ENCODE assay signal across 8 cellular contexts in genomic region chr14:75277000-75277795, GRCh38. TPM values are rescaled to one million over a fixed set of nuclear protein-coding genes. Genes with fewer than 3 reads are reported as not detected.
DNase-seq lines count a peak whose midpoint lies in the region; ATAC-seq and TF ChIP-seq lines count a peak whose summit lies in the region.

No MANE protein-coding gene starts in this region.

- H3K9me3 ChIP-seq in body of pancreas (no peaks in the 10 kb centered on the region), hepatocyte (ENCODE audit: low read depth) (no peaks in the 10 kb centered on the region)

- peak in 3 of 7 experiments; percentile 9 to 24 (median 9) for TF ChIP-seq CTCF in body of pancreas (IDR thresholded peaks at IDR 0.05)
- no peak for TF ChIP-seq CTCF in hepatocyte (IDR thresholded peaks at IDR 0.05; ENCODE audit: poor library complexity)

- TF ChIP-seq POLR2A in body of pancreas (IDR thresholded peaks at IDR 0.05) = peak; percentile 96 to 97 (median 96)

- H3K4me3 ChIP-seq in body of pancreas (peak overlapping the region in 1 of 2 donors; percentile 47), hepatocyte (peak overlapping the region; percentile 75)

- peak overlapping the region; percentile 83 to 95 (median 92) for H3K4me3 Mint-ChIP-seq in T-cell

- peak overlapping the region; percentile 70 to 96 for H3K27ac Mint-ChIP-seq in T-cell

- H3K27me3 ChIP-seq in body of pancreas (no peaks in the 10 kb centered on the region), hepatocyte (no peaks in the 10 kb centered on the region)

- H3K36me3 Mint-ChIP-seq in T-cell = peaks cover 28% of the 10 kb centered on the region

- DNase-seq in NCI-H1694 treated with DMSO at 0.1 percent for 48 hours (lab: John Stamatoyannopoulos, UW) (peak; percentile 57), NCI-H1694 (lab: John Stamatoyannopoulos, UW) (no peak), NCI-H1048 (lab: John Stamatoyannopoulos, UW) (peak; percentile 32), T-cell (peak in 32 of 34 experiments; percentile 42 to 81 (median 61)), body of pancreas (peak; percentile 92 to 94 (median 94)), hepatocyte (ENCODE audit: low spot score) (peak; percentile 96), posterior vena cava (ENCODE audit: low spot score) (peak; percentile 98)

- ATAC-seq in T-cell (replicated peaks in 1 of 4) = peak in 3 of 4 experiments; percentile 5 to 15 (median 8)
- peak; percentile 75 for ATAC-seq in body of pancreas
- ATAC-seq in HG02678 (IDR thresholded peaks at IDR 0.05; ENCODE audit: unreplicated experiment) = no peak

- WGBS in body of pancreas, 2 donors = 0 to 1% methylated on average over 5 to 81 of the region's 81 CpGs
- WGBS in hepatocyte (ENCODE audit: low lambda C conversion rate, missing lambda C conversion rate) = under 1% methylated on average over 50 of the region's 81 CpGs

- peaks cover 23% of the 10 kb centered on the region for H4K20me1 ChIP-seq in hepatocyte (ENCODE audit: insufficient read depth, poor library complexity, severe bottlenecking)

- intact Hi-C loops in body of pancreas (cut with DNase I) (no loop called here), posterior vena cava (cut with DNase I) (no loop called here)

- no peaks in the 10 kb centered on the region for H3K9me3 Mint-ChIP-seq in T-cell

- H3K27me3 Mint-ChIP-seq in T-cell = peaks cover 13 to 15% of the 10 kb centered on the region in 2 donors

- peak overlapping the region; percentile 97 for H3K4me2 ChIP-seq in hepatocyte

- CTCF ChIA-PET in T-cell (lab: Charles Lee) = interaction anchor here in 1 of 2 donors (1.5 to 4.3 kb wide), 2 partner anchors 18 kb away, joined by 8 to 15 read pairs; no protein-coding TSS in a partner anchor

- H3K36me3 ChIP-seq in body of pancreas (replicated peaks in 1 of 2; ENCODE audit: insufficient read depth in 1 of 2, low read depth in 2 of 2) = peaks cover 0 to 2% of the 10 kb centered on the region in 2 donors
- H3K36me3 ChIP-seq in hepatocyte (replicated peaks; ENCODE audit: insufficient read depth, low read depth) = no peaks in the 10 kb centered on the region

- H3K27ac ChIP-seq in body of pancreas (peak overlapping the region; percentile 97 to 100 (median 100)), hepatocyte (peak overlapping the region; percentile 98)

- no peaks in the 10 kb centered on the region for H3K9me2 ChIP-seq in hepatocyte (replicated peaks; ENCODE audit: insufficient read depth)

- H3K4me1 ChIP-seq in body of pancreas (peaks cover 39% of the 10 kb centered on the region), hepatocyte (ENCODE audit: insufficient read depth) (peaks cover 11% of the 10 kb centered on the region)

- peak overlapping the region; percentile 2 for H2AFZ ChIP-seq in hepatocyte

- H3K79me2 ChIP-seq in hepatocyte = peaks cover 11% of the 10 kb centered on the region

- POLR2A ChIA-PET in T-cell (lab: Charles Lee) = interaction anchor here (1.8 to 2.3 kb wide), 3 partner anchors 18 to 29 kb away, joined by 7 to 17 read pairs (median 8); no protein-coding TSS in a partner anchor

- peaks cover 61 to 77% (median 66%) of the 10 kb centered on the region in 3 donors for H3K4me1 Mint-ChIP-seq in T-cell

RNA-seq across cellular contexts. Expression of gene FOS, which starts 1.4 kb away (rescaled TPM):
- 1,000 to 10,000 TPM in 2 of 5 donors, 10 to 100 TPM in 3; 20.4 to 2,951 (median 27.1) TPM for total RNA-seq in T-cell
- total RNA-seq in body of pancreas = 1,000 to 10,000 TPM in 1 of 2 donors, 100 to 1,000 TPM in 1; 412 to 1,093 TPM
- 657 and 865 TPM in 2 replicates for total RNA-seq in hepatocyte
- 935 and 1,189 TPM in 2 replicates for polyA plus RNA-seq in hepatocyte
- 100 to 1,000 TPM; 485 to 992 TPM for total RNA-seq in posterior vena cava
